ENCODE assay signal across 15 cellular contexts in the genomic region with DNA sequence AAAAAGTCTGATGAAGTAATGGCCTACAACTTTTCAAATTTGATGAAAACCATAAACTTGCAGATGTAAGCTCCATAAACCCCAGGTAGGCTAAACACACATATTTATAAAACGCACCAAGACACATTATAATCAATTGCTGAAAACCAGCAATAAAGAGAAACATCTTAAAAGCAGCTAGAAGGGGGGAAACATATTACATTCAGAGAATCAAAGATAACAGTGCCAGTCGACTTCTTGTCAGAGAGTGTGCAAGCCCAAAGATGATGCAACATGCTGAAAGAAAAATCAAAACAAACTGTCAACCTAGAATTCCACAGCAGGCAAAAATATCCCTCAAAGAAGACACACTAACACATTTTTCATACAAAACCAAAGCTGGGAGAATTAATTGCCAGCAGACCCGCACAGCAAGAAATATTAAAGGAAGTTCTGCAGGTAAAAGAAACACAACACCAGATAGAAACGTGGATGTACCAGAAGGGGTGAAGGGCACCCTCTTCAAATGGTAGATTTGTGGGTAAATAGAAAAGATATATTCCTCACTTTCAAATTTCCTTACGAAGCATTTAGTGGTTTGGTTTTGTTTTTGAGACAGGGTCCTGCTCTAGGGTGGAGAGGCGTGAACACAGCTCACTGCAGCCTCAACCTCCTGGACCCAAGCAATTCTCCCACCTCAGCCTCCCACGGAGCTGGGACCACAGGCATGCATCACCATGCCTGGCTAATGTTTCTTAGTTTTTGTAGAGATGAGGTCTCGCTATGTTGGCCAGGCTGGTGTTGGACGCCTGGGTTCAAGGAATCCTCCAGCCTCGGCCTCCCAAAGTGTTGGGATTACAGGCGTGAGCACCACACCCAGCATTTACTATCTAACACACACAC. TPM values are rescaled to one million over a fixed set of nuclear protein-coding genes. Genes with fewer than 3 reads are reported as not detected.
DNase-seq lines count a peak whose midpoint lies in the region; ATAC-seq and TF ChIP-seq lines count a peak whose summit lies in the region.
"Had no signal": no experiment of that assay in that cellular context is flagged by ENCODE, and none has a peak within 500 bp of the region (broad histone marks: within the 10 kb centered on the region; RNA-seq: fewer than 3 reads in every experiment).

No MANE protein-coding gene starts in this region.

- CTCF ChIA-PET in PC-3 (lab: Charles Lee), result no interaction called here

- peaks cover 30% of the 10 kb centered on the region for H3K4me1 ChIP-seq in DND-41 (ENCODE audit: insufficient read depth, low read length)
- no peaks in the 10 kb centered on the region for H3K4me1 ChIP-seq in PC-3 (ENCODE audit: insufficient read depth, low read length)
- no peaks in the 10 kb centered on the region for H3K4me1 ChIP-seq in body of pancreas
- H3K4me1 ChIP-seq: heart left ventricle, Peyer's patch had no signal

- TF ChIP-seq CTCF in DND-41 (IDR thresholded peaks at IDR 0.05; ENCODE audit: borderline replicate concordance, extremely low read depth, low read length, poor library complexity, severe bottlenecking) (no peak), PC-3 (conservative IDR thresholded peaks at IDR 0.05; ENCODE audit: low read depth, low read length) (no peak), fibroblast of the aortic adventitia (IDR thresholded peaks at IDR 0.05; ENCODE audit: insufficient read depth, low read length) (no peak), progenitor cell of endocrine pancreas (IDR thresholded peaks at IDR 0.05; ENCODE audit: unreplicated experiment) (no peak), body of pancreas (IDR thresholded peaks at IDR 0.05) (no peak)

- no peak for TF ChIP-seq POLR2A in body of pancreas (IDR thresholded peaks at IDR 0.05)

- no peak overlapping the region for H3K4me3 ChIP-seq in DND-41 (ENCODE audit: low read depth in 1 of 2, low read length in 2 of 2)
- no peak overlapping the region for H3K4me3 ChIP-seq in PC-3 (ENCODE audit: low read length)
- no peak overlapping the region for H3K4me3 ChIP-seq in fibroblast of the aortic adventitia (ENCODE audit: low read depth, low read length)
- no peak overlapping the region for H3K4me3 ChIP-seq in body of pancreas
- H3K4me3 ChIP-seq: heart left ventricle, ovary, Peyer's patch had no signal

- no peaks in the 10 kb centered on the region for H3K9me3 Mint-ChIP-seq in progenitor cell of endocrine pancreas (ENCODE audit: low read depth)

- H3K9me2 ChIP-seq in PC-3 (replicated peaks; ENCODE audit: low read length), result no peaks in the 10 kb centered on the region

- H3K4me2 ChIP-seq in DND-41 (ENCODE audit: insufficient read depth, low read length), result peak overlapping the region; percentile 14; the same call in 1 of the 2 replicates
- H3K4me2 ChIP-seq in PC-3 (ENCODE audit: low read length), result no peak overlapping the region

- H4K20me1 ChIP-seq in DND-41 (ENCODE audit: insufficient read depth, low read length), result no peaks in the 10 kb centered on the region
- no peaks in the 10 kb centered on the region for H4K20me1 ChIP-seq in PC-3 (ENCODE audit: low read length)

- H3K79me2 ChIP-seq in DND-41 (ENCODE audit: insufficient read depth, low read length), result no peaks in the 10 kb centered on the region
- H3K79me2 ChIP-seq in PC-3 (ENCODE audit: low read length), result no peaks in the 10 kb centered on the region

- ATAC-seq in DND-41 (ENCODE audit: insufficient read depth, low read depth) (peak; percentile 77), PC-3 (no peak), body of pancreas (no peak)
- ATAC-seq: heart left ventricle had no signal

- H3K27ac Mint-ChIP-seq in progenitor cell of endocrine pancreas, result no peak overlapping the region
- H3K27ac Mint-ChIP-seq: activated naive CD8-positive, alpha-beta T cell had no signal

- intact Hi-C loops in PC-3 (cut with micrococcal nuclease) (no loop called here), body of pancreas (cut with DNase I) (no loop called here)

- H3K4me1 Mint-ChIP-seq in progenitor cell of endocrine pancreas (ENCODE audit: low read depth), result no peaks in the 10 kb centered on the region

- peak overlapping the region; percentile 57 for H2AFZ ChIP-seq in DND-41 (ENCODE audit: low read depth, low read length)
- H2AFZ ChIP-seq in PC-3 (ENCODE audit: low read length), result no peak overlapping the region

- peak overlapping the region; percentile 38 for H3K9ac ChIP-seq in DND-41 (ENCODE audit: low read depth, low read length)
- H3K9ac ChIP-seq in PC-3 (ENCODE audit: low read length), result no peak overlapping the region

- no peaks in the 10 kb centered on the region for H3K27me3 ChIP-seq in DND-41 (ENCODE audit: insufficient read depth, low read length, poor library complexity)
- no peaks in the 10 kb centered on the region for H3K27me3 ChIP-seq in PC-3 (ENCODE audit: low read length)
- no peaks in the 10 kb centered on the region for H3K27me3 ChIP-seq in body of pancreas
- H3K27me3 ChIP-seq: heart left ventricle, ovary, Peyer's patch had no signal

- POLR2A ChIA-PET in PC-3 (lab: Charles Lee; ENCODE audit: unreplicated experiment), result no interaction called here

- H3K27me3 Mint-ChIP-seq in progenitor cell of endocrine pancreas, result no peaks in the 10 kb centered on the region

- H3K9me3 ChIP-seq in DND-41 (ENCODE audit: insufficient read depth, low read length, severe bottlenecking) (no peaks in the 10 kb centered on the region), PC-3 (ENCODE audit: low read length) (no peaks in the 10 kb centered on the region), body of pancreas (no peaks in the 10 kb centered on the region)
- H3K9me3 ChIP-seq: heart left ventricle, ovary, Peyer's patch had no signal

- TSS peak; percentile 39 for BruUV-seq in PC-3 (replicated peaks; lab: Mats Ljungman, UMichigan)

- H3K36me3 ChIP-seq in DND-41 (ENCODE audit: insufficient read depth, low read length) (no peaks in the 10 kb centered on the region), PC-3 (ENCODE audit: low read depth, low read length) (no peaks in the 10 kb centered on the region), body of pancreas (replicated peaks in 1 of 2; ENCODE audit: insufficient read depth in 1 of 2, low read depth in 2 of 2) (no peaks in the 10 kb centered on the region)
- H3K36me3 ChIP-seq: heart left ventricle, ovary, Peyer's patch had no signal

- H3K4me3 Mint-ChIP-seq in progenitor cell of endocrine pancreas (ENCODE audit: low read depth), result no peak overlapping the region
- H3K4me3 Mint-ChIP-seq: activated naive CD8-positive, alpha-beta T cell had no signal

- in situ Hi-C loops in ACHN (cut with HindIII; ENCODE audit: low pct_ligation_motif_present, low pct_unique_long_range_greater_than_20kb, low sequenced_read_pairs), result no loop called here

- H3K36me3 Mint-ChIP-seq in progenitor cell of endocrine pancreas (ENCODE audit: insufficient read depth), result no peaks in the 10 kb centered on the region
- H3K36me3 Mint-ChIP-seq: activated naive CD8-positive, alpha-beta T cell had no signal

- peak overlapping the region; percentile 89 for H3K27ac ChIP-seq in DND-41 (ENCODE audit: low read length)
- no peak overlapping the region for H3K27ac ChIP-seq in PC-3 (ENCODE audit: low read length)
- no peak overlapping the region for H3K27ac ChIP-seq in body of pancreas
- H3K27ac ChIP-seq: heart left ventricle, ovary, Peyer's patch had no signal

- DNase-seq in ACHN (peak; percentile 8), DND-41 (no peak), PC-3 (no peak), fibroblast of the aortic adventitia (ENCODE audit: low read depth) (peak; percentile 87), progenitor cell of endocrine pancreas (ENCODE audit: low spot score, unreplicated experiment) (no peak), SK-N-DZ (ENCODE audit: low spot score) (no peak), body of pancreas (no peak), D341Med (ENCODE audit: low spot score) (no peak)
- DNase-seq: activated CD4-positive, CD25-positive, alpha-beta regulatory T cell; kidney; NCI-H2227 treated with DMSO at 0.1 percent for 48 hours; ovary; Peyer's patch had no signal

- WGBS in body of pancreas, 2 donors, result 63% methylated on average over 6 to 11 of the region's 11 CpGs

- no peaks in the 10 kb centered on the region for H3F3A ChIP-seq in PC-3 (ENCODE audit: low read length, unreplicated experiment)

RNA-seq across cellular contexts. Expression of a gene that starts 16.5 kb away (rescaled TPM):
- 4.0 and 8.3 TPM in 2 replicates for total RNA-seq in PC-3 (2014; rRNA removed)
- not detected in 2 replicates for total RNA-seq in fibroblast of the aortic adventitia (ENCODE audit: low replicate concordance)
- 0.29 TPM in 2 replicates for total RNA-seq in progenitor cell of endocrine pancreas
- 59.1 and 60.5 TPM in 2 replicates for polyA plus RNA-seq in SK-N-DZ (2014; cell fraction: cytosol; rRNA removed)
- polyA plus RNA-seq in SK-N-DZ (2014; cell fraction: nucleus; rRNA removed), result 28.8 and 38.0 TPM in 2 replicates
- total RNA-seq in body of pancreas, result under 1 TPM in 1 of 2 donors, not detected in 1; 0.26 TPM
- total RNA-seq: kidney had no signal

RNA-seq across cellular contexts. Expression of a gene that starts 51.4 kb away (rescaled TPM):
- total RNA-seq in PC-3 (2014; rRNA removed) (148 and 158 TPM in 2 replicates), fibroblast of the aortic adventitia (ENCODE audit: low replicate concordance) (122 and 201 TPM in 2 replicates), progenitor cell of endocrine pancreas (86.6 and 87.7 TPM in 2 replicates), body of pancreas (10 to 100 TPM; 87.3 to 88.5 TPM)
- polyA plus RNA-seq in SK-N-DZ (2014; cell fraction: cytosol; rRNA removed), result 64.4 and 74.3 TPM in 2 replicates
- polyA plus RNA-seq in SK-N-DZ (2014; cell fraction: nucleus; rRNA removed), result 37.0 and 58.7 TPM in 2 replicates

RNA-seq across cellular contexts. Expression of a gene that starts 59.5 kb away (rescaled TPM):
- total RNA-seq in PC-3 (2014; rRNA removed) (0.12 TPM in 1 of 2 replicates, not detected in the other), fibroblast of the aortic adventitia (ENCODE audit: low replicate concordance) (0.08 and 0.18 TPM in 2 replicates), progenitor cell of endocrine pancreas (10.7 and 11.6 TPM in 2 replicates), body of pancreas (1 to 10 TPM; 2.1 to 5.9 TPM)
- 11.5 and 14.1 TPM in 2 replicates for polyA plus RNA-seq in SK-N-DZ (2014; cell fraction: cytosol; rRNA removed)
- 16.0 and 32.3 TPM in 2 replicates for polyA plus RNA-seq in SK-N-DZ (2014; cell fraction: nucleus; rRNA removed)

Comparison
In these comparisons a context has a peak if more than half of its experiments do, and no peak if none do; other contexts are left out.
1. DNase-seq: peak in ACHN (single experiment) and fibroblast of the aortic adventitia (single experiment); none in DND-41 (single experiment), PC-3 (single experiment), progenitor cell of endocrine pancreas (single experiment), SK-N-DZ (single experiment), body of pancreas (0 of 4) and D341Med (single experiment).